In the genomic region with DNA sequence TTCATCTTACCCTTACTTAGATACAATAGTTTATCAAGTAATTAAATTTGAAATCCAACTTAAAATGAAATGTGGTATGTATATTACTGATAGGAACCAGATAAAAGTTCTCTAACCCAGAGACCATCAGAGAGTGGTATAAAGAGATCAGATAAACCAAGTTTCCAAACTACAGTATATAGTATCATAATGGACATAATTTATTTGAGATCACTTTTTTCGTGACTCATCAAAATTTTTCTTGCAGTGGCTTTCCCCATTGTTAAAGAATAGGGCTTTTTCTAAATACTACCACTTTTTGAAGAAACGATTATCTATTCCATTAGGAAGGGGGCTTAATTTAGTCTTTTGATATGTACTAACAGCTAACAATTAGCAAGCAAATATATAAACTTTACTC, we compare ENCODE assay signal across 19 cellular contexts. TPM values are rescaled to one million over a fixed set of nuclear protein-coding genes. Genes with fewer than 3 reads are reported as not detected.
A peak's percentile ranks its signal among the peaks of the same experiment; 100 is the strongest.
DNase-seq lines count a peak whose midpoint lies in the region; ATAC-seq, FAIRE-seq and TF ChIP-seq lines count a peak whose summit lies in the region.
"Had no signal": no experiment of that assay in that cellular context is flagged by ENCODE, and none has a peak within 500 bp of the region (broad histone marks: within the 10 kb centered on the region; RNA-seq: fewer than 3 reads in every experiment).

No MANE protein-coding gene starts in this region.

- no peak for ATAC-seq in IMR-90 (ENCODE audit: low read depth)

- no peak overlapping the region for H2AK9ac ChIP-seq in IMR-90 (replicated peaks; ENCODE audit: low read depth, low read length, poor library complexity)

- no peak overlapping the region for H2BK20ac ChIP-seq in IMR-90 (ENCODE audit: low read depth, low read length)

- no peak overlapping the region for H4K5ac ChIP-seq in IMR-90 (ENCODE audit: low read depth, low read length)

- H3K23ac ChIP-seq in IMR-90 (ENCODE audit: low read depth, low read length), result no peak overlapping the region

- peak; percentile 58 for FAIRE-seq in D721Med (lab: Jason Lieb, UNC)
- FAIRE-seq: A204.1, GM12891 had no signal

- no peak overlapping the region for H4K91ac ChIP-seq in IMR-90 (ENCODE audit: insufficient read depth, low read depth, low read length)

- in situ Hi-C loops in IMR-90 (cut with MboI; ENCODE audit: low sequenced_read_pairs), result loop anchor here (25.0 kb wide), 1 partner anchor 387 kb away; a partner anchor contains a TSS

- H3K27me3 Mint-ChIP-seq in mesothelial cell of epicardium (ENCODE audit: low read depth), result no peaks in the 10 kb centered on the region
- H3K27me3 Mint-ChIP-seq: CD4-positive, alpha-beta memory T cell had no signal

- no peak overlapping the region for H2BK120ac ChIP-seq in IMR-90 (ENCODE audit: low read depth, low read length)

- no TSS peak for BruUV-seq in IMR-90 (replicated peaks; lab: Mats Ljungman, UMichigan)

- peak overlapping the region; percentile 47 for H3K27ac Mint-ChIP-seq in mesothelial cell of epicardium

- H3K4me1 ChIP-seq in IMR-90 (ENCODE audit: control insufficient read depth, insufficient read depth, low read length), result peaks cover 3% of the 10 kb centered on the region; the same call in 1 of the 2 replicates
- H3K4me1 ChIP-seq: HAP-1 had no signal

- dilution Hi-C loops in IMR-90 (cut with HindIII; ENCODE audit: low sequenced_read_pairs, unreplicated experiment), result no loop called here

- peaks cover 33 to 54% of the 10 kb centered on the region in 2 experiments for H3K79me1 ChIP-seq in IMR-90 (ENCODE audit: low read depth in 1 of 2, low read length in 2 of 2)

- no peak overlapping the region for H2BK15ac ChIP-seq in IMR-90 (ENCODE audit: low read depth, low read length)

- no peak for TF ChIP-seq RAD21 in IMR-90 (IDR thresholded peaks at IDR 0.05; ENCODE audit: low read length)

- intact Hi-C loops in IMR-90 (cut with micrococcal nuclease), result no loop called here

- H3K4me3 Mint-ChIP-seq in mesothelial cell of epicardium, result no peak overlapping the region
- H3K4me3 Mint-ChIP-seq: CD4-positive, alpha-beta memory T cell had no signal

- no peak overlapping the region for H3K14ac ChIP-seq in IMR-90 (replicated peaks; ENCODE audit: low read depth, low read length)

- no peak overlapping the region for H2AFZ ChIP-seq in IMR-90 (replicated peaks; ENCODE audit: low read length, poor library complexity)
- H2AFZ ChIP-seq: GM23248 had no signal

- peaks cover 9% of the 10 kb centered on the region for H3K9me1 ChIP-seq in IMR-90 (ENCODE audit: insufficient read depth, low read length)

- H3K4me1 Mint-ChIP-seq in mesothelial cell of epicardium, result peaks cover 7% of the 10 kb centered on the region

- H3K56ac ChIP-seq in IMR-90 (ENCODE audit: extremely low read depth, insufficient read depth, low read length), result no peak overlapping the region

- H3K4ac ChIP-seq in IMR-90 (ENCODE audit: low read depth, low read length), result no peak overlapping the region

- no peak for TF ChIP-seq POLR2A in IMR-90 (IDR thresholded peaks at IDR 0.05; ENCODE audit: low read depth, low read length)

- peaks cover 27% of the 10 kb centered on the region for H3K36me3 ChIP-seq in IMR-90 (ENCODE audit: control insufficient read depth, insufficient read depth, low read length)
- H3K36me3 ChIP-seq: HAP-1 had no signal

- H2AK5ac ChIP-seq in IMR-90 (ENCODE audit: low read depth, low read length), result no peak overlapping the region

- no peak overlapping the region for H3K27ac ChIP-seq in IMR-90 (ENCODE audit: insufficient read depth, low read length)
- H3K27ac ChIP-seq: C4-2B, GM23248 had no signal

- H3K9ac ChIP-seq in IMR-90 (ENCODE audit: low read depth, low read length), result no peak overlapping the region
- H3K9ac ChIP-seq: GM23248 had no signal

- no peak overlapping the region for H3K18ac ChIP-seq in IMR-90 (ENCODE audit: low read depth, low read length)

- CTCF ChIA-PET in IMR-90 (lab: Yijun Ruan, JAX), result no interaction called here

- peaks cover 28% of the 10 kb centered on the region for H4K20me1 ChIP-seq in IMR-90 (ENCODE audit: insufficient read depth, low read length)

- no peak overlapping the region for H3K4me2 ChIP-seq in IMR-90 (ENCODE audit: low read depth, low read length)

- no peaks in the 10 kb centered on the region for H3K9me3 ChIP-seq in IMR-90 (ENCODE audit: control insufficient read depth, insufficient read depth, low read length)
- H3K9me3 ChIP-seq: HAP-1 had no signal

- no peaks in the 10 kb centered on the region for H3K27me3 ChIP-seq in IMR-90 (ENCODE audit: control insufficient read depth, insufficient read depth, low read length)

- POLR2A ChIA-PET in IMR-90 (lab: Charles Lee; ENCODE audit: unreplicated experiment), result no interaction called here

- TF ChIP-seq CTCF in D721Med (IDR thresholded peaks at IDR 0.05; ENCODE audit: insufficient read depth, missing control alignments) (no peak), IMR-90 (conservative IDR thresholded peaks at IDR 0.05; ENCODE audit: low read depth, low read length) (no peak), mesothelial cell of epicardium (IDR thresholded peaks at IDR 0.05; ENCODE audit: unreplicated experiment) (no peak)

- DNase-seq in D721Med (ENCODE audit: insufficient read length, low spot score), result no peak
- no peak for DNase-seq in IMR-90
- DNase-seq in mesothelial cell of epicardium (ENCODE audit: low spot score in 2 of 2, unreplicated experiment in 2 of 2), result no peak
- DNase-seq in activated gamma-delta T cell treated with Interleukin-2 at 50 U/mL for 16 hours, result no peak
- no peak for DNase-seq in medulla oblongata (ENCODE audit: extremely low spot score)
- no peak for DNase-seq in midbrain (lab: John Stamatoyannopoulos, UW)
- DNase-seq: AML-193; Calu3; CD4-positive, alpha-beta memory T cell; DMS 273 treated with DMSO at 0.1 percent for 48 hours; DMS53; DND-41; EL; GM23248 had no signal

- H4K8ac ChIP-seq in IMR-90 (ENCODE audit: low read depth in 2 of 2, low read length in 2 of 2), result no peak overlapping the region

- WGBS in IMR-90 (ENCODE audit: extremely low coverage in 2 of 2, insufficient read length in 1 of 2), 2 experiments, result no CpG with 5 or more reads among the region's 2 CpGs

- no peak overlapping the region for H3K4me3 ChIP-seq in IMR-90 (ENCODE audit: insufficient read depth, low read depth, low read length)
- H3K4me3 ChIP-seq: GM23248, HAP-1 had no signal

- no peak overlapping the region for H2BK5ac ChIP-seq in IMR-90 (ENCODE audit: low read depth, low read length, poor library complexity, severe bottlenecking)

- H3K36me3 Mint-ChIP-seq in mesothelial cell of epicardium, result peaks cover 6% of the 10 kb centered on the region

- no peaks in the 10 kb centered on the region for H3K9me3 Mint-ChIP-seq in mesothelial cell of epicardium
- H3K9me3 Mint-ChIP-seq: CD4-positive, alpha-beta memory T cell had no signal

TF ChIP-seq in IMR-90, 13 proteins besides CTCF, POLR2A, EP300 and RAD21:
- TF ChIP-seq SMC3 (IDR thresholded peaks at IDR 0.05; ENCODE audit: low read depth, low read length), result no peak
- TF ChIP-seq, protein P1, sequence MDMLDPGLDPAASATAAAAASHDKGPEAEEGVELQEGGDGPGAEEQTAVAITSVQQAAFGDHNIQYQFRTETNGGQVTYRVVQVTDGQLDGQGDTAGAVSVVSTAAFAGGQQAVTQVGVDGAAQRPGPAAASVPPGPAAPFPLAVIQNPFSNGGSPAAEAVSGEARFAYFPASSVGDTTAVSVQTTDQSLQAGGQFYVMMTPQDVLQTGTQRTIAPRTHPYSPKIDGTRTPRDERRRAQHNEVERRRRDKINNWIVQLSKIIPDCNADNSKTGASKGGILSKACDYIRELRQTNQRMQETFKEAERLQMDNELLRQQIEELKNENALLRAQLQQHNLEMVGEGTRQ (IDR thresholded peaks at IDR 0.05; ENCODE audit: low read depth, low read length), result no peak
- peak; percentile 60 for TF ChIP-seq NFE2L2 (IDR thresholded peaks at IDR 0.05; ENCODE audit: low read depth, low read length)

RNA-seq across cellular contexts. Expression of a gene that starts 15.2 kb away (rescaled TPM):
- 18.9 and 19.7 TPM in 2 replicates for total RNA-seq in IMR-90 (2012; rRNA removed)
- 18.4 and 20.0 TPM in 2 replicates for polyA plus RNA-seq in IMR-90 (2012; rRNA removed)
- 7.7 and 22.7 TPM in 2 replicates for polyA plus RNA-seq in IMR-90 (2012; cell fraction: cytosol; rRNA removed)
- polyA plus RNA-seq in IMR-90 (2012; cell fraction: nucleus; rRNA removed; ENCODE audit: low replicate concordance), result 11.5 and 11.7 TPM in 2 replicates
- 10.1 to 10.6 TPM (median 10.5 TPM) in 3 replicates for total RNA-seq in mesothelial cell of epicardium
- total RNA-seq: G401 had no signal

RNA-seq across cellular contexts. Expression of a gene that starts 20.8 kb away (rescaled TPM):
- total RNA-seq in IMR-90 (2012; rRNA removed) (37.3 and 63.0 TPM in 2 replicates), mesothelial cell of epicardium (66.3 to 67.4 TPM (median 66.4 TPM) in 3 replicates)
- 13.6 and 19.0 TPM in 2 replicates for polyA plus RNA-seq in IMR-90 (2012; rRNA removed)
- polyA plus RNA-seq in IMR-90 (2012; cell fraction: cytosol; rRNA removed), result 2.8 and 3.1 TPM in 2 replicates
- 4.5 and 27.9 TPM in 2 replicates for polyA plus RNA-seq in IMR-90 (2012; cell fraction: nucleus; rRNA removed; ENCODE audit: low replicate concordance)

RNA-seq across cellular contexts. Expression of a gene that starts 21.7 kb away (rescaled TPM):
- total RNA-seq in IMR-90 (2012; rRNA removed), result 4.2 and 6.6 TPM in 2 replicates
- polyA plus RNA-seq in IMR-90 (2012; rRNA removed), result 4.2 and 4.4 TPM in 2 replicates
- 0.94 and 1.2 TPM in 2 replicates for polyA plus RNA-seq in IMR-90 (2012; cell fraction: cytosol; rRNA removed)
- polyA plus RNA-seq in IMR-90 (2012; cell fraction: nucleus; rRNA removed; ENCODE audit: low replicate concordance), result 5.3 and 16.5 TPM in 2 replicates
- total RNA-seq in mesothelial cell of epicardium, result 19.1 to 20.6 TPM (median 19.1 TPM) in 3 replicates

RNA-seq across cellular contexts. Expression of a gene that starts 24.4 kb away (rescaled TPM):
- total RNA-seq in IMR-90 (2012; rRNA removed) (0.28 and 0.54 TPM in 2 replicates), mesothelial cell of epicardium (0.66 to 1.3 TPM (median 0.81 TPM) in 3 replicates)
- polyA plus RNA-seq in IMR-90 (2012; rRNA removed), result 0.15 and 0.19 TPM in 2 replicates
- polyA plus RNA-seq in IMR-90 (2012; cell fraction: cytosol; rRNA removed), result 0.08 TPM in 1 of 2 replicates, not detected in the other
- polyA plus RNA-seq in IMR-90 (2012; cell fraction: nucleus; rRNA removed; ENCODE audit: low replicate concordance), result 0.65 TPM in 1 of 2 replicates, not detected in the other
- total RNA-seq: CD4-positive, alpha-beta memory T cell; G401 had no signal
